ENCODE assay signal across 14 cellular contexts in genomic region chr12:124140889-124141550, GRCh38.
DNase-seq lines count a peak whose midpoint lies in the region; ATAC-seq and TF ChIP-seq lines count a peak whose summit lies in the region.
"Had no signal": no experiment of that assay in that cellular context is flagged by ENCODE, and none has a peak within 500 bp of the region (broad histone marks: within the 10 kb centered on the region; RNA-seq: fewer than 3 reads in every experiment).

No MANE protein-coding gene starts in this region.

- H3K9ac ChIP-seq in HUES48 (ENCODE audit: low read depth, low read length), result peak overlapping the region; percentile 68; the same call in 1 of the 2 replicates
- H3K9ac ChIP-seq in iPS-18a (ENCODE audit: low read length), result peak overlapping the region; percentile 42

- no peaks in the 10 kb centered on the region for H3K27me3 Mint-ChIP-seq in type B pancreatic cell

- DNase-seq in astrocyte of the hippocampus (ENCODE audit: low read depth, low spot score) (peak; percentile 45), type B pancreatic cell (ENCODE audit: extremely low spot score, unreplicated experiment) (no peak), left lobe of liver (ENCODE audit: low spot score) (no peak), NCI-H1105 (lab: John Stamatoyannopoulos, UW) (no peak)
- DNase-seq: C1 segment of cervical spinal cord, DMS 273 treated with DMSO at 0.1 percent for 48 hours, Karpas-422, NCI-H1417, NCI-H1930, NCI-H510A treated with DMSO at 0.1 percent for 48 hours, OCI-M1 had no signal

- peaks cover 22% of the 10 kb centered on the region for H3K4me1 Mint-ChIP-seq in type B pancreatic cell (ENCODE audit: unreplicated experiment)

- H3K27ac ChIP-seq in HUES48 (ENCODE audit: low read depth, low read length) (peak overlapping the region; percentile 92), iPS-18a (ENCODE audit: low read length) (peak overlapping the region; percentile 71)

- H3K9me3 ChIP-seq in HUES48 (ENCODE audit: control insufficient read depth, insufficient read depth, low read length) (peaks cover 17% of the 10 kb centered on the region), iPS-18a (ENCODE audit: control insufficient read depth, low read depth, low read length) (peaks cover 5% of the 10 kb centered on the region)

- H3K36me3 Mint-ChIP-seq in type B pancreatic cell, result peaks cover 10% of the 10 kb centered on the region

- no peak overlapping the region for H3K4me3 ChIP-seq in HUES48 (ENCODE audit: low read depth, low read length)
- peak overlapping the region; percentile 18 for H3K4me3 ChIP-seq in iPS-18a (ENCODE audit: low read length)

- H3K4me1 ChIP-seq in HUES48 (ENCODE audit: control insufficient read depth, insufficient read depth, low read length), result peaks cover 23% of the 10 kb centered on the region
- H3K4me1 ChIP-seq in iPS-18a (ENCODE audit: control insufficient read depth, low read depth, low read length), result peaks cover 32% of the 10 kb centered on the region

- H3K4me3 Mint-ChIP-seq in type B pancreatic cell, result peak overlapping the region; percentile 25

- no peaks in the 10 kb centered on the region for H3K36me3 ChIP-seq in HUES48 (ENCODE audit: control insufficient read depth, insufficient read depth, low read length)
- no peaks in the 10 kb centered on the region for H3K36me3 ChIP-seq in iPS-18a (ENCODE audit: control insufficient read depth, low read depth, low read length)

- H3K27ac Mint-ChIP-seq in type B pancreatic cell, result peak overlapping the region; percentile 44

- ATAC-seq in left lobe of liver, result no peak
- no peak for ATAC-seq in GM18520 (IDR thresholded peaks at IDR 0.05; ENCODE audit: unreplicated experiment)

- H3K27me3 ChIP-seq in HUES48 (ENCODE audit: control insufficient read depth, insufficient read depth, low read length) (no peaks in the 10 kb centered on the region), iPS-18a (ENCODE audit: control insufficient read depth, insufficient read depth, low read length) (no peaks in the 10 kb centered on the region)

- TF ChIP-seq CTCF in type B pancreatic cell (conservative IDR thresholded peaks at IDR 0.05), result no peak

- H3K9me3 Mint-ChIP-seq in type B pancreatic cell, result peaks cover 12% of the 10 kb centered on the region
